Comparison of ENCODE assay signal across 1 cellular context in the genomic region with DNA sequence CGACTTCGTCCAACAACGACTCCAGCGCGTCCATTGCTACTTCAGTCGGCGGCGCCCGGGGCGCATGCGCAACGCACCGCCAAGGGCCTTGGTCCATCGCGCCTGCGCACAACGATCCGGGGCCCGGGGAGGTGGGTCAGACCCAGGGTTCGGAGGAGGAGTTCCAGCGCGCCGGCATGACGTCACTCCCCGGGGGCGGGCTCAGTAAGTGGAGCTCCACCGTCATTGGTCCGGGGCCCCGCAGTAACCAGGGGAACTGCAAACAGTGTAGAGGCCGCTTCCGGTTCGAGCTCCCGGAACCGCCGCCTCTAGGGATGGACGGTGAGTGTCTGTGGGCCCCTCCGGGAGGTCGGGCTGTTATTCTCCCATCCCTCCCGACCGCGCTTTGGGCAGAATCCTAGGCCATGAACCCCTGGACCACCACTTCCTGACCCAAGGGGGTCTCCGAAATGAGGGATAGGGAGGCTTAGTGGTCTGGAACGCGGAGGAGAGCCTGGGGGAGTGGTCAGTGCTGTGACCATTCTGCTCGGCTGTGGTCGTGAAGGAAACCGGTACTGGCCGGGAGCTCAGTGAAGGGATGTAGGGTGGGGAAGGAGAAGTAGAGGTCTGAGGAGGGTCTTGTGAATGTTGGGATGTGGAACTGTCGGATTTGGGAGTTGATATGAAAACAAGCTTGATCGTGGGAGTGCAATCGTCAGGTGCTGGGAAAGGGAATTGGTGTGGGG.
TF ChIP-seq lines count a peak whose summit lies in the region.

Gene GTF3C1 (minus strand): TSS at position 57 of the 725 bp plus-strand sequence. CDS start 23 bp downstream, at position 34.
Gene KATNIP (plus strand): TSS at position 288 of the 725 bp plus-strand sequence. CDS start 27 bp downstream, at position 315.

TF ChIP-seq in HEK293, 187 proteins besides CTCF, POLR2A, EP300 and RAD21 (continued from another document and continues in another):
- TF ChIP-seq ZFP41 (tag by site-specific recombination; IDR thresholded peaks at IDR 0.05; ENCODE audit: borderline replicate concordance), result no peak
- TF ChIP-seq ZNF140 (tag by site-specific recombination; IDR thresholded peaks at IDR 0.05), result no peak
- no peak for TF ChIP-seq ZNF560 (tag by site-specific recombination; IDR thresholded peaks at IDR 0.05; ENCODE audit: borderline replicate concordance)
- no peak for TF ChIP-seq ZNF157 (tag by site-specific recombination; IDR thresholded peaks at IDR 0.05)
- peak; percentile 99 for TF ChIP-seq ZFP69B (tag by site-specific recombination; IDR thresholded peaks at IDR 0.05)
- TF ChIP-seq ZNF114 (tag by site-specific recombination; IDR thresholded peaks at IDR 0.05), result no peak
- no peak; the same call in 1 of the 2 replicates for TF ChIP-seq ZIC2 (tag by site-specific recombination; IDR thresholded peaks at IDR 0.05)
- TF ChIP-seq SETDB1 (IDR thresholded peaks at IDR 0.05; ENCODE audit: insufficient read length, low read length), result no peak
- no peak for TF ChIP-seq ZNF664 (tag by site-specific recombination; IDR thresholded peaks at IDR 0.05)
- no peak for TF ChIP-seq ZBTB7A (tag by site-specific recombination; IDR thresholded peaks at IDR 0.05; ENCODE audit: low read depth)
- TF ChIP-seq KLF17 (tag by site-specific recombination; IDR thresholded peaks at IDR 0.05), result no peak
- TF ChIP-seq SCRT1 (tag by site-specific recombination; IDR thresholded peaks at IDR 0.05; ENCODE audit: borderline replicate concordance), result no peak
- no peak for TF ChIP-seq ZNF302 (tag by site-specific recombination; IDR thresholded peaks at IDR 0.05; ENCODE audit: low read depth)
- TF ChIP-seq ZNF112 (tag by site-specific recombination; IDR thresholded peaks at IDR 0.05), result no peak
- peak; percentile 79 for TF ChIP-seq SP3 (tag by site-specific recombination; IDR thresholded peaks at IDR 0.05)
- no peak for TF ChIP-seq TCF7L2 (IDR thresholded peaks at IDR 0.05; ENCODE audit: borderline replicate concordance, low read depth, low read length)
- TF ChIP-seq ZSCAN4 (tag by site-specific recombination; IDR thresholded peaks at IDR 0.05), result no peak
- TF ChIP-seq ZNF426 (tag by site-specific recombination; IDR thresholded peaks at IDR 0.05), result no peak
- TF ChIP-seq ZNF121 (tag by site-specific recombination; IDR thresholded peaks at IDR 0.05), result no peak
- TF ChIP-seq, protein P1, sequence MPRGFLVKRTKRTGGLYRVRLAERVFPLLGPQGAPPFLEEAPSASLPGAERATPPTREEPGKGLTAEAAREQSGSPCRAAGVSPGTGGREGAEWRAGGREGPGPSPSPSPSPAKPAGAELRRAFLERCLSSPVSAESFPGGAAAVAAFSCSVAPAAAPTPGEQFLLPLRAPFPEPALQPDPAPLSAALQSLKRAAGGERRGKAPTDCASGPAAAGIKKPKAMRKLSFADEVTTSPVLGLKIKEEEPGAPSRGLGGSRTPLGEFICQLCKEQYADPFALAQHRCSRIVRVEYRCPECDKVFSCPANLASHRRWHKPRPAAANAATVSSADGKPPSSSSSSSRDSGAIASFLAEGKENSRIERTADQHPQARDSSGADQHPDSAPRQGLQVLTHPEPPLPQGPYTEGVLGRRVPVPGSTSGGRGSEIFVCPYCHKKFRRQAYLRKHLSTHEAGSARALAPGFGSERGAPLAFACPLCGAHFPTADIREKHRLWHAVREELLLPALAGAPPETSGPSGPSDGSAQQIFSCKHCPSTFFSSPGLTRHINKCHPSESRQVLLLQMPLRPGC (tag by site-specific recombination; IDR thresholded peaks at IDR 0.05), result no peak
- TF ChIP-seq RBAK (tag by site-specific recombination; IDR thresholded peaks at IDR 0.05), result no peak
- TF ChIP-seq ZNF366 (tag by site-specific recombination; conservative IDR thresholded peaks at IDR 0.05), result 0 out of 2 replicates have a peak, but pooled peaks have one; percentile 11
- TF ChIP-seq ZNF175 (tag by site-specific recombination; IDR thresholded peaks at IDR 0.05), result no peak
- TF ChIP-seq ZNF449 (tag by site-specific recombination; IDR thresholded peaks at IDR 0.05), result no peak
- peak; percentile 51 for TF ChIP-seq ZNF600 (tag by site-specific recombination; IDR thresholded peaks at IDR 0.05)
- TF ChIP-seq ZNF629 (tag by site-specific recombination; IDR thresholded peaks at IDR 0.05), result peak; percentile 97
- TF ChIP-seq ZNF561 (tag by site-specific recombination; IDR thresholded peaks at IDR 0.05; ENCODE audit: borderline replicate concordance), result peak; percentile 73; the same call in 1 of the 2 replicates
- no peak for TF ChIP-seq ZNF639 (tag by site-specific recombination; IDR thresholded peaks at IDR 0.05)
- no peak for TF ChIP-seq ZNF777 (tag by site-specific recombination; IDR thresholded peaks at IDR 0.05; ENCODE audit: borderline replicate concordance)
- no peak for TF ChIP-seq KLF1 (tag by site-specific recombination; IDR thresholded peaks at IDR 0.05)
- TF ChIP-seq ZBTB8A (tag by site-specific recombination; IDR thresholded peaks at IDR 0.05), result no peak
- peak; percentile 86; the same call in 1 of the 2 replicates for TF ChIP-seq ZBTB20 (tag by site-specific recombination; IDR thresholded peaks at IDR 0.05)
- no peak for TF ChIP-seq ZNF521 (tag by site-specific recombination; IDR thresholded peaks at IDR 0.05)
- no peak for TF ChIP-seq ZBTB44 (tag by site-specific recombination; IDR thresholded peaks at IDR 0.05)
- no peak for TF ChIP-seq TRIM28 (IDR thresholded peaks at IDR 0.05; ENCODE audit: borderline replicate concordance, low read length)
- TF ChIP-seq ZNF549 (tag by site-specific recombination; IDR thresholded peaks at IDR 0.05), result no peak
- peak; percentile 62 for TF ChIP-seq GLIS1 (tag by site-specific recombination; IDR thresholded peaks at IDR 0.05)
- TF ChIP-seq, protein P2, sequence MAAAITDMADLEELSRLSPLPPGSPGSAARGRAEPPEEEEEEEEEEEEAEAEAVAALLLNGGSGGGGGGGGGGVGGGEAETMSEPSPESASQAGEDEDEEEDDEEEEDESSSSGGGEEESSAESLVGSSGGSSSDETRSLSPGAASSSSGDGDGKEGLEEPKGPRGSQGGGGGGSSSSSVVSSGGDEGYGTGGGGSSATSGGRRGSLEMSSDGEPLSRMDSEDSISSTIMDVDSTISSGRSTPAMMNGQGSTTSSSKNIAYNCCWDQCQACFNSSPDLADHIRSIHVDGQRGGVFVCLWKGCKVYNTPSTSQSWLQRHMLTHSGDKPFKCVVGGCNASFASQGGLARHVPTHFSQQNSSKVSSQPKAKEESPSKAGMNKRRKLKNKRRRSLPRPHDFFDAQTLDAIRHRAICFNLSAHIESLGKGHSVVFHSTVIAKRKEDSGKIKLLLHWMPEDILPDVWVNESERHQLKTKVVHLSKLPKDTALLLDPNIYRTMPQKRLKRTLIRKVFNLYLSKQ (tag by site-specific recombination; IDR thresholded peaks at IDR 0.05; ENCODE audit: borderline replicate concordance), result no peak
- peak; percentile 60 for TF ChIP-seq GLIS2 (tag by site-specific recombination; IDR thresholded peaks at IDR 0.05)
- TF ChIP-seq, protein P3, sequence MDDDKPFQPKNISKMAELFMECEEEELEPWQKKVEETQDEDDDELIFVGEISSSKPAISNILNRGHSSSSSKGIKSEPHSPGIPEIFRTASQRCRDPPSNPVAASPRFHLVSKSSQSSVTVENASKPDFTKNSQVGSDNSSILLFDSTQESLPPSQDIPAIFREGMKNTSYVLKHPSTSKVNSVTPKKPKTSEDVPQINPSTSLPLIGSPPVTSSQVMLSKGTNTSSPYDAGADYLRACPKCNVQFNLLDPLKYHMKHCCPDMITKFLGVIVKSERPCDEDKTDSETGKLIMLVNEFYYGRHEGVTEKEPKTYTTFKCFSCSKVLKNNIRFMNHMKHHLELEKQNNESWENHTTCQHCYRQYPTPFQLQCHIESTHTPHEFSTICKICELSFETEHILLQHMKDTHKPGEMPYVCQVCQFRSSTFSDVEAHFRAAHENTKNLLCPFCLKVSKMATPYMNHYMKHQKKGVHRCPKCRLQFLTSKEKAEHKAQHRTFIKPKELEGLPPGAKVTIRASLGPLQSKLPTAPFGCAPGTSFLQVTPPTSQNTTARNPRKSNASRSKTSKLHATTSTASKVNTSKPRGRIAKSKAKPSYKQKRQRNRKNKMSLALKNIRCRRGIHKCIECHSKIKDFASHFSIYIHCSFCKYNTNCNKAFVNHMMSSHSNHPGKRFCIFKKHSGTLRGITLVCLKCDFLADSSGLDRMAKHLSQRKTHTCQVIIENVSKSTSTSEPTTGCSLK (tag by site-specific recombination; IDR thresholded peaks at IDR 0.05), result no peak
- TF ChIP-seq, protein P4, sequence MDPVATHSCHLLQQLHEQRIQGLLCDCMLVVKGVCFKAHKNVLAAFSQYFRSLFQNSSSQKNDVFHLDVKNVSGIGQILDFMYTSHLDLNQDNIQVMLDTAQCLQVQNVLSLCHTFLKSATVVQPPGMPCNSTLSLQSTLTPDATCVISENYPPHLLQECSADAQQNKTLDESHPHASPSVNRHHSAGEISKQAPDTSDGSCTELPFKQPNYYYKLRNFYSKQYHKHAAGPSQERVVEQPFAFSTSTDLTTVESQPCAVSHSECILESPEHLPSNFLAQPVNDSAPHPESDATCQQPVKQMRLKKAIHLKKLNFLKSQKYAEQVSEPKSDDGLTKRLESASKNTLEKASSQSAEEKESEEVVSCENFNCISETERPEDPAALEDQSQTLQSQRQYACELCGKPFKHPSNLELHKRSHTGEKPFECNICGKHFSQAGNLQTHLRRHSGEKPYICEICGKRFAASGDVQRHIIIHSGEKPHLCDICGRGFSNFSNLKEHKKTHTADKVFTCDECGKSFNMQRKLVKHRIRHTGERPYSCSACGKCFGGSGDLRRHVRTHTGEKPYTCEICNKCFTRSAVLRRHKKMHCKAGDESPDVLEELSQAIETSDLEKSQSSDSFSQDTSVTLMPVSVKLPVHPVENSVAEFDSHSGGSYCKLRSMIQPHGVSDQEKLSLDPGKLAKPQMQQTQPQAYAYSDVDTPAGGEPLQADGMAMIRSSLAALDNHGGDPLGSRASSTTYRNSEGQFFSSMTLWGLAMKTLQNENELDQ (tag by site-specific recombination; IDR thresholded peaks at IDR 0.05; ENCODE audit: low read depth), result no peak
- peak; percentile 68; the same call in 1 of the 2 replicates for TF ChIP-seq ZBTB48 (tag by site-specific recombination; IDR thresholded peaks at IDR 0.05)
- no peak for TF ChIP-seq ZNF211 (tag by site-specific recombination; IDR thresholded peaks at IDR 0.05; ENCODE audit: low read depth)
- TF ChIP-seq ZNF596 (tag by site-specific recombination; IDR thresholded peaks at IDR 0.05), result no peak
- no peak for TF ChIP-seq ZNF10 (tag by site-specific recombination; IDR thresholded peaks at IDR 0.05)
- no peak for TF ChIP-seq ZNF621 (tag by site-specific recombination; IDR thresholded peaks at IDR 0.05)
- no peak; the same call in 1 of the 2 replicates for TF ChIP-seq KLF16 (tag by site-specific recombination; IDR thresholded peaks at IDR 0.05)
